9 cellular contexts compared by ENCODE assay signal in the genomic region with DNA sequence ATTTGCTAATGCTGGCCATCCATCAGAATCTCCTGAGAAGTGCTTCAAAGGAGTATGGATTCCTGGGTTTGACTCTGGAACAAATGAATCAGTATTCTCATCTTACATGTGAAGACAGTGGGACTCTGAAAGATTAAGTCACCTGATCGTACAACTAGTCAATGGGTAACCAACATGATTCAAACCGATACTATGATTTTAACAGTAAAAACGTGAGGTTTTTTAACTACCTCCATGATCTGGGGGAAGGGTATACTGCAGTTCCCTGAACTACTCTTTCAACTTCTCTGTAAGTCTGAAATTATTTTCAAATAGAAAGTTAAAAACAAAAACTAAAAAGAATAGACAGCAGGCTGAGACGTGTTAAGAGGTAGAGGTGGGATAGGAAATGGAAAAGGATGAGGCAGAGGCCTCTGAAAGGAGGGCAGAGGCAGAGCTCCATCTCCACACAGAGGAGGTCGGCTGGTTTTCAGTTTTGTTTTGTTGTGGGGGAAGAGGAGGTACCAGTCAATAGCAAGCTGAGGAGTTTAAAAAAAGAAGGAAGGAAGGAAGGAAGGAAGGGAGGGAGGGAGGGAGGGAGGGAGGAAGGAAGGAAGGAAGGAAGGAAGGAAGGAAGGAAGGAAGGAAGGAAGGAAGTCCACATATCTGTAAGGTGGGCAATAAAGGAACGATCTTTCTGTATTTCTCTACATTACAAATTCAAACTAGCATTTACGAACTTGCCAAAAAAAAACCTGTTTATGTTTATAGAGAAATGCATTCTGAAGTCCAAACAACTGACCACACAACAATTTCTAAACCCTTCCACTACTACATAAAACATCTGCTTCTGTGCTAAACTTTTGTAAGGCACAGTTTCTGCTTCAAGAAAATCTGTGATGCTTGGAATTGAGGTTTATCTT.
DNase-seq lines count a peak whose midpoint lies in the region; ATAC-seq and TF ChIP-seq lines count a peak whose summit lies in the region.
"Had no signal": no experiment of that assay in that cellular context is flagged by ENCODE, and none has a peak within 500 bp of the region (broad histone marks: within the 10 kb centered on the region; RNA-seq: fewer than 3 reads in every experiment).

No MANE protein-coding gene starts in this region.

- intact Hi-C loops in CD4-positive, alpha-beta memory T cell (cut with micrococcal nuclease), result no loop called here

- POLR2A ChIA-PET in CD4-positive, alpha-beta memory T cell (lab: Charles Lee; ENCODE audit: partially characterized antibody), result interaction anchor here (0.5 to 1.2 kb wide), 2 partner anchors 16 to 477 kb away, joined by 3 read pairs; no protein-coding TSS in a partner anchor

- H3K27me3 Mint-ChIP-seq in CD4-positive, alpha-beta memory T cell, result no peaks in the 10 kb centered on the region
- no peaks in the 10 kb centered on the region for H3K27me3 Mint-ChIP-seq in endodermal cell (ENCODE audit: insufficient read depth)

- H3K4me3 Mint-ChIP-seq in CD4-positive, alpha-beta memory T cell, result peak overlapping the region in 7 of 8 donors; percentile 50 to 86 (median 75)
- H3K4me3 Mint-ChIP-seq in endodermal cell, result no peak overlapping the region

- ATAC-seq in GM19455 (IDR thresholded peaks at IDR 0.05; ENCODE audit: unreplicated experiment) (peak; percentile 86), HG03442 (IDR thresholded peaks at IDR 0.05; ENCODE audit: unreplicated experiment) (peak; percentile 64)

- CTCF ChIA-PET in CD4-positive, alpha-beta memory T cell (lab: Charles Lee; ENCODE audit: partially characterized antibody), result no interaction called here

- 80 to 92% methylated on average over 5 to 6 of the region's 7 CpGs for WGBS in endodermal cell (ENCODE audit: insufficient coverage in 1 of 2, insufficient read length in 1 of 2), 2 experiments

- no peak overlapping the region for H3K4me3 ChIP-seq in CD4-positive, alpha-beta memory T cell (ENCODE audit: low read length in 2 of 2)
- H3K4me3 ChIP-seq in endodermal cell (ENCODE audit: low read length) (no peak overlapping the region), BE2C (ENCODE audit: low read depth, low read length) (no peak overlapping the region)

- H3K27ac Mint-ChIP-seq in CD4-positive, alpha-beta memory T cell, result peak overlapping the region; percentile 26 to 94 (median 84)
- peak overlapping the region; percentile 67 for H3K27ac Mint-ChIP-seq in endodermal cell

- DNase-seq in CD4-positive, alpha-beta memory T cell, result peak in 1 of 5 donors; percentile 18
- DNase-seq in endodermal cell (no peak), AML-193 (lab: John Stamatoyannopoulos, UW) (no peak), BE2C (no peak), superior temporal gyrus (ENCODE audit: extremely low spot score) (no peak), RKO (ENCODE audit: low spot score) (no peak)
- DNase-seq: hypothalamus had no signal

- no peaks in the 10 kb centered on the region for H3K9me3 Mint-ChIP-seq in CD4-positive, alpha-beta memory T cell
- peaks cover 2% of the 10 kb centered on the region for H3K9me3 Mint-ChIP-seq in endodermal cell

- peaks cover 23 to 38% (median 29%) of the 10 kb centered on the region in 4 donors for H3K4me1 Mint-ChIP-seq in CD4-positive, alpha-beta memory T cell
- H3K4me1 Mint-ChIP-seq in endodermal cell, result peaks cover 25% of the 10 kb centered on the region

- peaks cover 36% of the 10 kb centered on the region for H3K4me1 ChIP-seq in CD4-positive, alpha-beta memory T cell (ENCODE audit: insufficient read depth, low read length)
- H3K4me1 ChIP-seq in endodermal cell (ENCODE audit: control insufficient read depth, insufficient read depth, low read length), result peaks cover 2% of the 10 kb centered on the region
- H3K4me1 ChIP-seq in BE2C, result no peaks in the 10 kb centered on the region

- H3K9ac ChIP-seq in endodermal cell (ENCODE audit: extremely low read depth, low read length, poor library complexity, severe bottlenecking), result no peak overlapping the region

- H3K36me3 ChIP-seq in CD4-positive, alpha-beta memory T cell (ENCODE audit: insufficient read depth, low read length), result no peaks in the 10 kb centered on the region
- H3K36me3 ChIP-seq in endodermal cell (ENCODE audit: control insufficient read depth, insufficient read depth, low read length) (peaks cover 40% of the 10 kb centered on the region), BE2C (no peaks in the 10 kb centered on the region)

- H3K27me3 ChIP-seq in CD4-positive, alpha-beta memory T cell (ENCODE audit: insufficient read depth, low read length), result no peaks in the 10 kb centered on the region
- H3K27me3 ChIP-seq in endodermal cell (ENCODE audit: control insufficient read depth, insufficient read depth, low read length, poor library complexity, severe bottlenecking), result no peaks in the 10 kb centered on the region
- no peaks in the 10 kb centered on the region for H3K27me3 ChIP-seq in BE2C

- no peak for TF ChIP-seq CTCF in endodermal cell (conservative IDR thresholded peaks at IDR 0.05)
- TF ChIP-seq CTCF in BE2C (IDR thresholded peaks at IDR 0.05; ENCODE audit: low read depth, low read length), result no peak

- H3K36me3 Mint-ChIP-seq in CD4-positive, alpha-beta memory T cell, result no peaks in the 10 kb centered on the region
- H3K36me3 Mint-ChIP-seq in endodermal cell (ENCODE audit: low read depth), result peaks cover 22% of the 10 kb centered on the region

- H3K9me3 ChIP-seq in CD4-positive, alpha-beta memory T cell (ENCODE audit: control insufficient read depth in 1 of 2, low read length in 2 of 2), result no peaks in the 10 kb centered on the region
- H3K9me3 ChIP-seq in endodermal cell (ENCODE audit: control insufficient read depth, low read length), result no peaks in the 10 kb centered on the region
- no peaks in the 10 kb centered on the region for H3K9me3 ChIP-seq in BE2C

- peak overlapping the region; percentile 15 for H3K27ac ChIP-seq in CD4-positive, alpha-beta memory T cell (ENCODE audit: low read depth, low read length)
- no peak overlapping the region for H3K27ac ChIP-seq in endodermal cell (ENCODE audit: low read depth, low read length)
